In the genomic region with DNA sequence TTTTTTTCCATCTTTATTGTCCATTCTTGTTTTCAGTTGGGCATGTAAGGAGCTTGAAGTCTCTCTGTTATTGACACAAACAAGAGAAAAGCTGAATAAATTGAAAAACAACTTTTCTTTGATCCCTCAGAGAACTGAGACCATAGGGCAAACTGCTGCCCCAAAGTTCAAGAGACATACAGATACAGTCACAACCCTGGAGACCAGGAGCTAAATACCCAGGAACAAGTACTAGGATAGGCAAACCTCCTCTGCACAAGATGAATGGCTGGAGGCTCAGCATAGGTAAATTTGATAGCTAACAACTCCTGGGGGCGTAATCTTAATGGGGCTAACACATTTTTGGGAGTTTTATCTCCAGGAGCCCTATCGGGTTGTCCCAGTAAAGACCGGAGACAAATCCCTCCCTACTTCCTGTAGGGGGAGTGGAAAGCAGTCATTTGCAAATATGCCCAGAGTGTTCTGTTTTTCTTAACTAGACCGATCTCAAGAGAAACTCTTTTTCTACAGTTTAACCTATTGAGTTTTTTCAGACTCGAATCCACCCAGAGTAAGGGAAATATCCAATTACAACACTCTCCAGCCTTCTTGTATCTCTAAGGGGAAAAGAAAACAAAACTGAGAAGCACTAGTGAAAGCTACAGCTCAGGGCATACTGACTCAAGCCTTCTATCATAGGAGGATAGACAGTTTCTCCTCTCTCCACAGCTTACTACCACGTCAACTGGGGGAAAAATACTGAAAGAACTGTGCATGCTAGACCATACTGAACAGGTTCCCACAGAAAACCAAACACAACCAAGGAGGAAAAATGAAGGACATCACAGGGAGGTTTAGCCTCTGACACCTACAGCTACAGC, we compare ENCODE assay signal across 8 cellular contexts. TPM values are rescaled to one million over a fixed set of nuclear protein-coding genes. Genes with fewer than 3 reads are reported as not detected.
A peak's percentile ranks its signal among the peaks of the same experiment; 100 is the strongest.
DNase-seq lines count a peak whose midpoint lies in the region; ATAC-seq and TF ChIP-seq lines count a peak whose summit lies in the region.

No MANE protein-coding gene starts in this region.

- peaks cover 0 to 3% (median under 1%) of the 10 kb centered on the region in 5 donors for H3K27me3 Mint-ChIP-seq in naive thymus-derived CD4-positive, alpha-beta T cell

- CTCF ChIA-PET in SK-N-SH (lab: Yijun Ruan, JAX): no interaction called here
- CTCF ChIA-PET in naive thymus-derived CD4-positive, alpha-beta T cell (lab: Charles Lee): no interaction called here

- H3K27me3 ChIP-seq in SK-N-SH (ENCODE audit: insufficient read depth) (no peaks in the 10 kb centered on the region), ascending aorta (no peaks in the 10 kb centered on the region)
- H3K27me3 ChIP-seq in naive thymus-derived CD4-positive, alpha-beta T cell (ENCODE audit: control insufficient read depth in 2 of 2, insufficient read depth in 2 of 2, low read length in 2 of 2): no peaks in the 10 kb centered on the region

- H3K27ac ChIP-seq in SK-N-SH (ENCODE audit: low read depth in 2 of 2, low read length in 1 of 2) (no peak overlapping the region), ascending aorta (no peak overlapping the region)
- no peak overlapping the region for H3K27ac ChIP-seq in naive thymus-derived CD4-positive, alpha-beta T cell (ENCODE audit: low read depth, low read length)

- POLR2A ChIA-PET in SK-N-SH (lab: Yijun Ruan, JAX): no interaction called here
- POLR2A ChIA-PET in naive thymus-derived CD4-positive, alpha-beta T cell (lab: Charles Lee): no interaction called here

- intact Hi-C loops in naive thymus-derived CD4-positive, alpha-beta T cell (cut with micrococcal nuclease): no loop called here
- intact Hi-C loops in ascending aorta (cut with DNase I) (no loop called here), Right ventricle myocardium superior (cut with DNase I) (no loop called here)

- no peaks in the 10 kb centered on the region for H3K9me2 ChIP-seq in SK-N-SH

- H3K9ac ChIP-seq in SK-N-SH: no peak overlapping the region

- peaks cover 0 to 11% (median 0%) of the 10 kb centered on the region in 7 donors for H3K4me1 Mint-ChIP-seq in naive thymus-derived CD4-positive, alpha-beta T cell

- DNase-seq in SK-N-SH (no peak), left kidney (ENCODE audit: low read depth, low spot score) (peak; percentile 54), ascending aorta (ENCODE audit: low spot score in 2 of 2) (no peak), SIG-M5 (lab: John Stamatoyannopoulos, UW) (no peak), Right ventricle myocardium superior (no peak)
- no peak for DNase-seq in naive thymus-derived CD4-positive, alpha-beta T cell

- H3K79me2 ChIP-seq in SK-N-SH (ENCODE audit: insufficient read depth): no peaks in the 10 kb centered on the region

- peak overlapping the region in 1 of 9 donors; percentile 79 for H3K27ac Mint-ChIP-seq in naive thymus-derived CD4-positive, alpha-beta T cell

- no peak for TF ChIP-seq RAD21 in SK-N-SH (IDR thresholded peaks at IDR 0.05; ENCODE audit: low read length)

- TF ChIP-seq CTCF in SK-N-SH (IDR thresholded peaks at IDR 0.05) (peak; percentile 24; the same call in 1 of the 2 replicates), ascending aorta (IDR thresholded peaks at IDR 0.05) (peak in 1 of 3 experiments; percentile 8)

- no peak overlapping the region; the same call in 1 of the 2 replicates for H2AFZ ChIP-seq in SK-N-SH (ENCODE audit: low read depth)

- H3K36me3 ChIP-seq in SK-N-SH (replicated peaks in 1 of 2; ENCODE audit: control insufficient read depth in 1 of 2, insufficient read depth in 2 of 2, low read length in 1 of 2) (no peaks in the 10 kb centered on the region), ascending aorta (no peaks in the 10 kb centered on the region)
- H3K36me3 ChIP-seq in naive thymus-derived CD4-positive, alpha-beta T cell (ENCODE audit: control insufficient read depth in 2 of 3, insufficient read depth in 3 of 3, low read length in 3 of 3): no peaks in the 10 kb centered on the region

- peak overlapping the region; percentile 58; the same call in 1 of the 2 replicates for H3K4me2 ChIP-seq in SK-N-SH

- H3K9me3 Mint-ChIP-seq in naive thymus-derived CD4-positive, alpha-beta T cell: peaks cover 0 to 17% (median 0%) of the 10 kb centered on the region in 11 donors

- ATAC-seq in GM18907 (IDR thresholded peaks at IDR 0.05; ENCODE audit: unreplicated experiment) (peak; percentile 68), HG02798 (IDR thresholded peaks at IDR 0.05; ENCODE audit: poor library complexity, unreplicated experiment) (peak; percentile 90), Right ventricle myocardium superior (ENCODE audit: poor library complexity) (no peak)
- no peak for ATAC-seq in naive thymus-derived CD4-positive, alpha-beta T cell

- peak overlapping the region in 2 of 10 donors; percentile 40 to 72 for H3K4me3 Mint-ChIP-seq in naive thymus-derived CD4-positive, alpha-beta T cell

- 3% methylated on average over 6 of the region's 6 CpGs for WGBS in SK-N-SH (ENCODE audit: low lambda C conversion rate)

- peaks cover 0 to 2% (median 0%) of the 10 kb centered on the region in 5 donors for H3K36me3 Mint-ChIP-seq in naive thymus-derived CD4-positive, alpha-beta T cell

- no peaks in the 10 kb centered on the region for H3K4me1 ChIP-seq in SK-N-SH (ENCODE audit: control insufficient read depth in 1 of 2, insufficient read depth in 2 of 2, low read depth in 1 of 2, low read length in 1 of 2)
- no peaks in the 10 kb centered on the region for H3K4me1 ChIP-seq in naive thymus-derived CD4-positive, alpha-beta T cell (ENCODE audit: control insufficient read depth in 2 of 2, insufficient read depth in 2 of 2, low read length in 2 of 2)
- no peaks in the 10 kb centered on the region for H3K4me1 ChIP-seq in ascending aorta

- no peaks in the 10 kb centered on the region for H3K9me3 ChIP-seq in SK-N-SH
- H3K9me3 ChIP-seq in naive thymus-derived CD4-positive, alpha-beta T cell (ENCODE audit: control insufficient read depth in 2 of 3, low read length in 3 of 3): no peaks in the 10 kb centered on the region
- H3K9me3 ChIP-seq in ascending aorta: no peaks in the 10 kb centered on the region

- TF ChIP-seq EP300 in SK-N-SH (IDR thresholded peaks at IDR 0.05; ENCODE audit: borderline replicate concordance in 1 of 2, low read depth in 1 of 2, low read length in 1 of 2): no peak

- H3K4me3 ChIP-seq in SK-N-SH (ENCODE audit: low read depth in 2 of 2, low read length in 1 of 2) (peak overlapping the region; percentile 8 to 14; a peak in 1 of 4 replicates), ascending aorta (no peak overlapping the region)
- H3K4me3 ChIP-seq in naive thymus-derived CD4-positive, alpha-beta T cell (ENCODE audit: low read length): no peak overlapping the region

- H4K20me1 ChIP-seq in SK-N-SH (ENCODE audit: insufficient read depth): no peaks in the 10 kb centered on the region

- H3F3A ChIP-seq in SK-N-SH (replicated peaks; ENCODE audit: insufficient read depth): no peaks in the 10 kb centered on the region

TF ChIP-seq in SK-N-SH, 30 proteins besides CTCF, POLR2A, EP300 and RAD21:
- TF ChIP-seq FOSL2 (IDR thresholded peaks at IDR 0.05; ENCODE audit: borderline replicate concordance, low read depth) (no peak), MXI1 (IDR thresholded peaks at IDR 0.05; ENCODE audit: low read depth, low read length) (no peak), NFIC (IDR thresholded peaks at IDR 0.05; ENCODE audit: borderline replicate concordance) (no peak), SMC3 (IDR thresholded peaks at IDR 0.05; ENCODE audit: low read depth, low read length) (no peak), TCF12 (IDR thresholded peaks at IDR 0.05) (no peak), MEF2A (IDR thresholded peaks at IDR 0.05; ENCODE audit: borderline replicate concordance, low read depth) (no peak)
- TF ChIP-seq, protein P1, sequence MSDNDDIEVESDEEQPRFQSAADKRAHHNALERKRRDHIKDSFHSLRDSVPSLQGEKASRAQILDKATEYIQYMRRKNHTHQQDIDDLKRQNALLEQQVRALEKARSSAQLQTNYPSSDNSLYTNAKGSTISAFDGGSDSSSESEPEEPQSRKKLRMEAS (IDR thresholded peaks at IDR 0.05; ENCODE audit: low read depth): no peak
- TF ChIP-seq, protein P2, sequence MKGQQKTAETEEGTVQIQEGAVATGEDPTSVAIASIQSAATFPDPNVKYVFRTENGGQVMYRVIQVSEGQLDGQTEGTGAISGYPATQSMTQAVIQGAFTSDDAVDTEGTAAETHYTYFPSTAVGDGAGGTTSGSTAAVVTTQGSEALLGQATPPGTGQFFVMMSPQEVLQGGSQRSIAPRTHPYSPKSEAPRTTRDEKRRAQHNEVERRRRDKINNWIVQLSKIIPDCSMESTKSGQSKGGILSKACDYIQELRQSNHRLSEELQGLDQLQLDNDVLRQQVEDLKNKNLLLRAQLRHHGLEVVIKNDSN (IDR thresholded peaks at IDR 0.05; ENCODE audit: borderline replicate concordance, low read depth): no peak
TF ChIP-seq in SK-N-SH: peak in this region for 0.

RNA-seq across cellular contexts. Expression of a gene that starts 23.1 kb away (rescaled TPM):
- 0.15 and 0.20 TPM in 2 replicates for polyA plus RNA-seq in SK-N-SH (2012; rRNA removed)
- polyA plus RNA-seq in SK-N-SH (2012; cell fraction: cytosol; rRNA removed): 0.14 and 0.23 TPM in 2 replicates
- polyA plus RNA-seq in SK-N-SH (2012; cell fraction: nucleus; rRNA removed): 0.05 and 0.08 TPM in 2 replicates
- total RNA-seq in naive thymus-derived CD4-positive, alpha-beta T cell: not detected
- not detected for polyA plus RNA-seq in naive thymus-derived CD4-positive, alpha-beta T cell
- not detected for total RNA-seq in ascending aorta
- total RNA-seq in Right ventricle myocardium superior: not detected

RNA-seq across cellular contexts. Expression of a gene that starts 25.3 kb away (rescaled TPM):
- polyA plus RNA-seq in SK-N-SH (2012; rRNA removed): not detected in 2 replicates
- polyA plus RNA-seq in SK-N-SH (2012; cell fraction: cytosol; rRNA removed): not detected in 2 replicates
- not detected in 2 replicates for polyA plus RNA-seq in SK-N-SH (2012; cell fraction: nucleus; rRNA removed)
- total RNA-seq in naive thymus-derived CD4-positive, alpha-beta T cell: not detected
- not detected for polyA plus RNA-seq in naive thymus-derived CD4-positive, alpha-beta T cell
- total RNA-seq in ascending aorta (not detected), Right ventricle myocardium superior (not detected)

RNA-seq across cellular contexts. Expression of a gene that starts 34.2 kb away (rescaled TPM):
- polyA plus RNA-seq in SK-N-SH (2012; rRNA removed): 43.4 and 45.2 TPM in 2 replicates
- 33.0 and 41.1 TPM in 2 replicates for polyA plus RNA-seq in SK-N-SH (2012; cell fraction: cytosol; rRNA removed)
- 62.6 and 71.9 TPM in 2 replicates for polyA plus RNA-seq in SK-N-SH (2012; cell fraction: nucleus; rRNA removed)
- 10 to 100 TPM; 43.1 to 59.1 (median 45.4) TPM for total RNA-seq in naive thymus-derived CD4-positive, alpha-beta T cell
- polyA plus RNA-seq in naive thymus-derived CD4-positive, alpha-beta T cell: 10 to 100 TPM; 23.3 to 45.3 TPM
- 22.8 TPM for total RNA-seq in ascending aorta
- 21.8 TPM for total RNA-seq in Right ventricle myocardium superior

Comparison
In these comparisons a context has a peak if more than half of its experiments do, and no peak if none do; other contexts are left out.
1. ATAC-seq: peak in GM18907 (single experiment) and HG02798 (single experiment); none in naive thymus-derived CD4-positive, alpha-beta T cell (single experiment) and Right ventricle myocardium superior (single experiment).
2. H3K4me3 ChIP-seq: peak in SK-N-SH (2 of 2); none in naive thymus-derived CD4-positive, alpha-beta T cell (single experiment) and ascending aorta (0 of 2).